In the genomic region with DNA sequence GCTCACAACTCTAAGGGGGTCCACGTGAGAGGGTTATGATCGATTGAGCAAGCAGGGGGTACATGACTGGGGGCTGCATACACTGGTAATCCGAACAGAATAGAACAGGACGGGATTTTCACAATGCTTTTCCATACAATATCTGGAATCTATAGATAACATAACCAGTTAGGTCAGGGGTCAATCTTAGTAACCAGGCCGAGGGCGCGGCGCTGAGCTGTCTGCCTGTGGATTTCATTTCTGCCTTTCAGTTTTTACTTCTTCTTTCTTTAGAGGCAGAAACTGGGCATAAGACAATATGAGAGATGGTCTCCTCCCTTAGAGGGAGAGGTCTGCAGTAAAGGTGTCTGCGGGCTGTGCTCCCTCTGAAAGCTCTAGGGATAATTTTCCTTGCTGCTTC, we compare ENCODE assay signal across 18 cellular contexts.
"Had no signal": no experiment of that assay in that cellular context is flagged by ENCODE, and none has a peak within 500 bp of the region (broad histone marks: within the 10 kb centered on the region; RNA-seq: fewer than 3 reads in every experiment).

No MANE protein-coding gene starts in this region.

- H3K27ac ChIP-seq: ascending aorta, breast epithelium, left ventricle myocardium inferior, neutrophil, parathyroid adenoma, tibial nerve had no signal

- DNase-seq: activated B cell treated with CpG ODN at 0.5 μM for 24 hours; activated CD4-positive, alpha-beta T cell treated with anti-CD3 and anti-CD28 coated beads, Interleukin-2, amount 10 ng/mL, durations not matched to agents 24 days and 14 days; activated CD8-positive, alpha-beta memory T cell treated with anti-CD3 and anti-CD28 coated beads for 24 hours; activated naive CD4-positive, alpha-beta T cell treated with Interleukin-2 at 50 U/mL for 16 hours; effector memory CD4-positive, alpha-beta T cell; foreskin fibroblast; hypothalamus; left ventricle myocardium inferior; mesenchymal stem cell; natural killer cell; stimulated activated CD4-positive, alpha-beta T cell treated with anti-CD3 and anti-CD28 coated beads, Interleukin-2, amount 100 ng/mL, for 48 hours; stimulated activated naive CD4-positive, alpha-beta T cell; substantia nigra had no signal

- ATAC-seq: natural killer cell had no signal

- H3K4me3 ChIP-seq: ascending aorta, breast epithelium, left ventricle myocardium inferior, tibial nerve had no signal

- H3K9me3 ChIP-seq: ascending aorta, breast epithelium, left ventricle myocardium inferior, neutrophil, tibial nerve had no signal

- H3K79me2 ChIP-seq: parathyroid adenoma had no signal

- H3K36me3 ChIP-seq: ascending aorta, breast epithelium, left ventricle myocardium inferior, neutrophil, tibial nerve had no signal

- H2AFZ ChIP-seq: parathyroid adenoma had no signal

- H3K9ac ChIP-seq: parathyroid adenoma had no signal

- H3K27me3 ChIP-seq: ascending aorta, breast epithelium, neutrophil, tibial nerve had no signal

- H3K4me1 ChIP-seq: ascending aorta, breast epithelium, left ventricle myocardium inferior, parathyroid adenoma, tibial nerve had no signal
